8 cellular contexts compared by ENCODE assay signal in the genomic region with DNA sequence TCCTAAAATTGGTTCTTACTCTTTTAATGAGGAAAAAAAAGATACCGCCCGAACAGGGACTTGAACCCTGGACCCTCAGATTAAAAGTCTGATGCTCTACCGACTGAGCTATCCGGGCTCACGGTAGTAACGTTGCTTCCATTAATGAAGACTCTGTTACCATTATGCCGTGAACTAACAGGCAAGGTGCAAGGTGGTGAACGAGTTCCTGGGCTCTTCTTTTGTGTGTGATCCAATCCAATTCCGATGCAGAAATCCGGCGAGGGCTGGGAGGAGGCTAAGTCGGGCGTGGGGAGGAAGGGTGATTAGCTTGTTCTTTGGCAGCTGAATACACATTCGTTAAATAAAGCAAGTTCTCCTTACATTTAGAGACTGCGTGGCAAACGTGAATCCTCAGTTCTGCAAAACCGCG. TPM values are rescaled to one million over a fixed set of nuclear protein-coding genes. Genes with fewer than 3 reads are reported as not detected.
DNase-seq lines count a peak whose midpoint lies in the region; ATAC-seq and TF ChIP-seq lines count a peak whose summit lies in the region.

No MANE protein-coding gene starts in this region.

- intact Hi-C loops in CD14-positive monocyte (cut with micrococcal nuclease) (loop anchor here in 1 of 2 donors (10.0 kb wide), 1 partner anchor 105 kb away; a partner anchor contains a TSS), Panc1 (cut with micrococcal nuclease; ENCODE audit: unreplicated experiment) (loop anchor here (5.0 kb wide), 1 partner anchor 57 kb away; a partner anchor contains a TSS), testis (cut with DNase I; ENCODE audit: low total_unique reads) (loop anchor here (10.0 kb wide), 1 partner anchor 105 kb away; a partner anchor contains a TSS)

- DNase-seq in CD14-positive monocyte (ENCODE audit: low spot score) (no peak), Panc1 (ENCODE audit: low read depth, low spot score) (no peak), foreskin keratinocyte (peak; percentile 80 to 89), testis (peak; percentile 81)
- DNase-seq in activated effector memory CD4-positive, alpha-beta T cell treated with Interleukin-2 at 50 U/mL for 16 hours: peak; percentile 44

- H3K27me3 ChIP-seq in Panc1 (ENCODE audit: control insufficient read depth, insufficient read depth, low read length) (no peaks in the 10 kb centered on the region), foreskin keratinocyte (no peaks in the 10 kb centered on the region), neuron (ENCODE audit: insufficient read depth, low read length) (no peaks in the 10 kb centered on the region), testis (no peaks in the 10 kb centered on the region)

- H3K36me3 Mint-ChIP-seq in CD14-positive monocyte: peaks cover 0 to 3% of the 10 kb centered on the region in 2 donors

- H3K4me3 ChIP-seq in Panc1 (ENCODE audit: low read depth in 2 of 2, low read length in 2 of 2) (peak overlapping the region; percentile 65 to 84), neuron (ENCODE audit: low read length) (peak overlapping the region; percentile 79), testis (peak overlapping the region; percentile 81 to 89)

- TF ChIP-seq RAD21 in Ishikawa (IDR thresholded peaks at IDR 0.05; ENCODE audit: low read depth): no peak

- CTCF ChIA-PET in Panc1 (lab: Charles Lee): no interaction called here

- no TSS peak for BruUV-seq in Panc1 (replicated peaks; lab: Mats Ljungman, UMichigan)

- H3K9me3 ChIP-seq in Panc1 (ENCODE audit: control insufficient read depth, insufficient read depth, low read depth, low read length) (no peaks in the 10 kb centered on the region), neuron (ENCODE audit: low read length) (no peaks in the 10 kb centered on the region), testis (no peaks in the 10 kb centered on the region)

- peak; percentile 31 for ATAC-seq in GM21423 (IDR thresholded peaks at IDR 0.05; ENCODE audit: unreplicated experiment)
- peak; percentile 46 for ATAC-seq in Panc1
- ATAC-seq in foreskin keratinocyte: peak; percentile 47

- TF ChIP-seq POLR2A in testis (IDR thresholded peaks at IDR 0.05): no peak

- H3K27ac Mint-ChIP-seq in CD14-positive monocyte: peak overlapping the region; percentile 52 to 82 (median 72)

- H3K4me3 Mint-ChIP-seq in CD14-positive monocyte: peak overlapping the region; percentile 85 to 98

- peaks cover 34 to 43% (median 39%) of the 10 kb centered on the region in 3 donors for H3K27me3 Mint-ChIP-seq in CD14-positive monocyte (ENCODE audit: low read depth in 3 of 3)

- peak overlapping the region; percentile 91 for H2AFZ ChIP-seq in neuron (ENCODE audit: low read depth, low read length)

- H3K36me3 ChIP-seq in Panc1 (ENCODE audit: control insufficient read depth, insufficient read depth, low read length): no peaks in the 10 kb centered on the region
- no peaks in the 10 kb centered on the region for H3K36me3 ChIP-seq in neuron (ENCODE audit: insufficient read depth, low read length)
- H3K36me3 ChIP-seq in testis (ENCODE audit: low read depth, missing control alignments): no peaks in the 10 kb centered on the region

- peaks cover 52% of the 10 kb centered on the region for H3K4me1 Mint-ChIP-seq in CD14-positive monocyte

- H3K27ac ChIP-seq in Panc1 (ENCODE audit: low read length): peak overlapping the region; percentile 53
- H3K27ac ChIP-seq in foreskin keratinocyte: peak overlapping the region; percentile 73
- peak overlapping the region; percentile 85 to 91 for H3K27ac ChIP-seq in testis

- in situ Hi-C loops in Panc1 (cut with HindIII; ENCODE audit: low pct_unique_long_range_greater_than_20kb, low sequenced_read_pairs): no loop called here

- peaks cover 0 to 11% (median 2%) of the 10 kb centered on the region in 7 donors for H3K9me3 Mint-ChIP-seq in CD14-positive monocyte

- no peak for TF ChIP-seq CTCF in CD14-positive monocyte (IDR thresholded peaks at IDR 0.05)
- TF ChIP-seq CTCF in Panc1 (IDR thresholded peaks at IDR 0.05): no peak
- no peak for TF ChIP-seq CTCF in foreskin keratinocyte (conservative IDR thresholded peaks at IDR 0.05)
- no peak for TF ChIP-seq CTCF in testis (IDR thresholded peaks at IDR 0.05)

- TF ChIP-seq EP300 in Ishikawa (IDR thresholded peaks at IDR 0.05; ENCODE audit: borderline replicate concordance): no peak

- 0 to 1% methylated on average over 18 of the region's 18 CpGs for WGBS in testis, 2 donors

- H3K4me1 ChIP-seq in Panc1 (ENCODE audit: control insufficient read depth, insufficient read depth, low read length) (peaks cover 3% of the 10 kb centered on the region), foreskin keratinocyte (no peaks in the 10 kb centered on the region), neuron (ENCODE audit: insufficient read depth, low read length) (peaks cover 6% of the 10 kb centered on the region), testis (peaks cover 5% of the 10 kb centered on the region)

- POLR2A ChIA-PET in Panc1 (lab: Charles Lee): interaction anchor here (0.6 kb wide), 2 partner anchors 11 to 23 kb away, joined by 3 read pairs; no protein-coding TSS in a partner anchor

TF ChIP-seq in Ishikawa, 13 proteins besides CTCF, POLR2A, EP300 and RAD21:
- TF ChIP-seq TEAD4 (IDR thresholded peaks at IDR 0.05) (peak; percentile 94), CREB1 (IDR thresholded peaks at IDR 0.05; ENCODE audit: low read depth) (no peak), NFIC (IDR thresholded peaks at IDR 0.05) (no peak), TAF1 (IDR thresholded peaks at IDR 0.05; ENCODE audit: low read depth) (no peak), FOXM1 (IDR thresholded peaks at IDR 0.05; ENCODE audit: borderline replicate concordance, low read depth) (no peak), CEBPB (IDR thresholded peaks at IDR 0.05) (peak; percentile 35; the same call in 1 of the 2 replicates), TCF12 (IDR thresholded peaks at IDR 0.05; ENCODE audit: low read depth) (peak; percentile 20; the same call in 1 of the 2 replicates), EGR1 (IDR thresholded peaks at IDR 0.05) (no peak), YY1 (IDR thresholded peaks at IDR 0.05; ENCODE audit: low read depth) (no peak), ZBTB7A (IDR thresholded peaks at IDR 0.05; ENCODE audit: low read depth) (no peak)
- TF ChIP-seq, protein P1, sequence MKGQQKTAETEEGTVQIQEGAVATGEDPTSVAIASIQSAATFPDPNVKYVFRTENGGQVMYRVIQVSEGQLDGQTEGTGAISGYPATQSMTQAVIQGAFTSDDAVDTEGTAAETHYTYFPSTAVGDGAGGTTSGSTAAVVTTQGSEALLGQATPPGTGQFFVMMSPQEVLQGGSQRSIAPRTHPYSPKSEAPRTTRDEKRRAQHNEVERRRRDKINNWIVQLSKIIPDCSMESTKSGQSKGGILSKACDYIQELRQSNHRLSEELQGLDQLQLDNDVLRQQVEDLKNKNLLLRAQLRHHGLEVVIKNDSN (IDR thresholded peaks at IDR 0.05): no peak
- TF ChIP-seq, protein P2, sequence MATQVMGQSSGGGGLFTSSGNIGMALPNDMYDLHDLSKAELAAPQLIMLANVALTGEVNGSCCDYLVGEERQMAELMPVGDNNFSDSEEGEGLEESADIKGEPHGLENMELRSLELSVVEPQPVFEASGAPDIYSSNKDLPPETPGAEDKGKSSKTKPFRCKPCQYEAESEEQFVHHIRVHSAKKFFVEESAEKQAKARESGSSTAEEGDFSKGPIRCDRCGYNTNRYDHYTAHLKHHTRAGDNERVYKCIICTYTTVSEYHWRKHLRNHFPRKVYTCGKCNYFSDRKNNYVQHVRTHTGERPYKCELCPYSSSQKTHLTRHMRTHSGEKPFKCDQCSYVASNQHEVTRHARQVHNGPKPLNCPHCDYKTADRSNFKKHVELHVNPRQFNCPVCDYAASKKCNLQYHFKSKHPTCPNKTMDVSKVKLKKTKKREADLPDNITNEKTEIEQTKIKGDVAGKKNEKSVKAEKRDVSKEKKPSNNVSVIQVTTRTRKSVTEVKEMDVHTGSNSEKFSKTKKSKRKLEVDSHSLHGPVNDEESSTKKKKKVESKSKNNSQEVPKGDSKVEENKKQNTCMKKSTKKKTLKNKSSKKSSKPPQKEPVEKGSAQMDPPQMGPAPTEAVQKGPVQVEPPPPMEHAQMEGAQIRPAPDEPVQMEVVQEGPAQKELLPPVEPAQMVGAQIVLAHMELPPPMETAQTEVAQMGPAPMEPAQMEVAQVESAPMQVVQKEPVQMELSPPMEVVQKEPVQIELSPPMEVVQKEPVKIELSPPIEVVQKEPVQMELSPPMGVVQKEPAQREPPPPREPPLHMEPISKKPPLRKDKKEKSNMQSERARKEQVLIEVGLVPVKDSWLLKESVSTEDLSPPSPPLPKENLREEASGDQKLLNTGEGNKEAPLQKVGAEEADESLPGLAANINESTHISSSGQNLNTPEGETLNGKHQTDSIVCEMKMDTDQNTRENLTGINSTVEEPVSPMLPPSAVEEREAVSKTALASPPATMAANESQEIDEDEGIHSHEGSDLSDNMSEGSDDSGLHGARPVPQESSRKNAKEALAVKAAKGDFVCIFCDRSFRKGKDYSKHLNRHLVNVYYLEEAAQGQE (IDR thresholded peaks at IDR 0.05; ENCODE audit: low read depth): no peak
- TF ChIP-seq, protein P3, sequence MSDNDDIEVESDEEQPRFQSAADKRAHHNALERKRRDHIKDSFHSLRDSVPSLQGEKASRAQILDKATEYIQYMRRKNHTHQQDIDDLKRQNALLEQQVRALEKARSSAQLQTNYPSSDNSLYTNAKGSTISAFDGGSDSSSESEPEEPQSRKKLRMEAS (IDR thresholded peaks at IDR 0.05): no peak
TF ChIP-seq in Ishikawa: peak in this region for 3.

RNA-seq across cellular contexts. Expression of a gene that starts 49.0 kb away (rescaled TPM):
- polyA plus RNA-seq in CD14-positive monocyte (not detected), foreskin keratinocyte (not detected in 2 replicates), testis (ENCODE audit: insufficient read depth, low read depth, low replicate concordance) (not detected)
- total RNA-seq in Panc1 (2021; ENCODE audit: unreplicated experiment) (not detected), foreskin keratinocyte (not detected in 2 replicates), testis (not detected)
- polyA plus RNA-seq in Panc1 (2012; ENCODE audit: insufficient read length): not detected

RNA-seq across cellular contexts. Expression of a gene that starts 55.3 kb away (rescaled TPM):
- polyA plus RNA-seq in CD14-positive monocyte: 10 to 100 TPM in 1 of 2 donors, 1 to 10 TPM in 1; 9.8 to 11.9 TPM
- 35.3 TPM for total RNA-seq in Panc1 (2021; ENCODE audit: unreplicated experiment)
- 20.2 TPM for polyA plus RNA-seq in Panc1 (2012; ENCODE audit: insufficient read length)
- 38.1 and 41.1 TPM in 2 replicates for total RNA-seq in foreskin keratinocyte
- 13.6 and 14.4 TPM in 2 replicates for polyA plus RNA-seq in foreskin keratinocyte
- total RNA-seq in testis: 10 to 100 TPM; 49.2 to 63.1 TPM
- polyA plus RNA-seq in testis (ENCODE audit: insufficient read depth, low read depth, low replicate concordance): 45.0 TPM

RNA-seq across cellular contexts. Expression of a gene that starts 56.9 kb away (rescaled TPM):
- not detected for polyA plus RNA-seq in CD14-positive monocyte
- total RNA-seq in Panc1 (2021; ENCODE audit: unreplicated experiment): not detected
- polyA plus RNA-seq in Panc1 (2012; ENCODE audit: insufficient read length): not detected
- total RNA-seq in foreskin keratinocyte: not detected in 2 replicates
- not detected in 2 replicates for polyA plus RNA-seq in foreskin keratinocyte
- total RNA-seq in testis: not detected
- not detected for polyA plus RNA-seq in testis (ENCODE audit: insufficient read depth, low read depth, low replicate concordance)

Comparison
In these comparisons a context has a peak if more than half of its experiments do, and no peak if none do; other contexts are left out.
1. DNase-seq: peak in activated effector memory CD4-positive, alpha-beta T cell treated with Interleukin-2 at 50 U/mL for 16 hours (single experiment), foreskin keratinocyte (2 of 2) and testis (single experiment); none in CD14-positive monocyte (single experiment) and Panc1 (single experiment).
2. Peak in every context shown above with its lines, with median percentiles within 50 percentile points of each other: ATAC-seq, H3K27ac ChIP-seq and H3K4me3 ChIP-seq.